ENCODE assay signal across 20 cellular contexts in genomic region chr15:101326462-101327146, GRCh38.
"Had no signal": no experiment of that assay in that cellular context is flagged by ENCODE, and none has a peak within 500 bp of the region (broad histone marks: within the 10 kb centered on the region; RNA-seq: fewer than 3 reads in every experiment).

No MANE protein-coding gene starts in this region.

- H3K36me3 ChIP-seq: colonic mucosa, esophagus squamous epithelium, sigmoid colon, tibial artery, vagina had no signal

- H3K27ac ChIP-seq: colonic mucosa, esophagus squamous epithelium, sigmoid colon, tibial artery, vagina had no signal

- H3K27me3 Mint-ChIP-seq: activated CD8-positive, alpha-beta memory T cell treated with anti-CD3 and anti-CD28 coated beads, Interleukin-2, amount 10 ng/mL, durations not matched to agents 7 days and 5 days had no signal

- H3K27me3 ChIP-seq: colonic mucosa, vagina had no signal

- H3K4me1 ChIP-seq: colonic mucosa, esophagus squamous epithelium, sigmoid colon, tibial artery, vagina had no signal

- H3K27ac Mint-ChIP-seq: activated CD8-positive, alpha-beta memory T cell treated with anti-CD3 and anti-CD28 coated beads, Interleukin-2, amount 10 ng/mL, durations not matched to agents 7 days and 5 days; activated naive CD8-positive, alpha-beta T cell; immature natural killer cell; naive thymus-derived CD8-positive, alpha-beta T cell; stimulated activated effector memory CD8-positive, alpha-beta T cell treated with anti-CD3 and anti-CD28 coated beads, Interleukin-12 subunit alpha, Interleukin-12 subunit beta, amount 100 ng/mL, for 72 hours had no signal

- H3K9me3 Mint-ChIP-seq: activated T-cell treated with anti-CD3 and anti-CD28 coated beads, Interleukin-2, amount 50 U/mL, for 4 hours; stimulated activated effector memory CD8-positive, alpha-beta T cell treated with anti-CD3 and anti-CD28 coated beads, Interleukin-12 subunit alpha, Interleukin-12 subunit beta, amount 100 ng/mL, for 72 hours had no signal

- H3K4me1 Mint-ChIP-seq: activated CD8-positive, alpha-beta memory T cell treated with anti-CD3 and anti-CD28 coated beads, Interleukin-2, amount 10 ng/mL, durations not matched to agents 7 days and 5 days; stimulated activated effector memory CD8-positive, alpha-beta T cell treated with anti-CD3 and anti-CD28 coated beads, Interleukin-12 subunit alpha, Interleukin-12 subunit beta, amount 100 ng/mL, for 72 hours had no signal

- DNase-seq: activated CD4-positive, alpha-beta T cell treated with anti-CD3 and anti-CD28 coated beads, Interleukin-2, amount 50 U/mL, for 4 hours; activated effector memory CD4-positive, alpha-beta T cell treated with Interleukin-2 at 50 U/mL for 16 hours; activated T-cell treated with anti-CD3 and anti-CD28 coated beads, Interleukin-2, amount 50 U/mL, for 4 hours; amniotic stem cell; central memory CD4-positive, alpha-beta T cell; colonic mucosa; esophagus squamous epithelium; immature natural killer cell; left cardiac atrium; naive thymus-derived CD8-positive, alpha-beta T cell; nucleus accumbens; sigmoid colon; stimulated activated CD4-positive, alpha-beta T cell treated with anti-CD3 and anti-CD28 coated beads, Interleukin-12 subunit alpha, Interleukin-12 subunit beta, amount 100 ng/mL, for 4 hours; T-helper 9 cell had no signal

- H3K4me3 ChIP-seq: colonic mucosa, esophagus squamous epithelium, lung, sigmoid colon, tibial artery, vagina had no signal

- H3K4me3 Mint-ChIP-seq: activated CD8-positive, alpha-beta memory T cell treated with anti-CD3 and anti-CD28 coated beads, Interleukin-2, amount 10 ng/mL, durations not matched to agents 7 days and 5 days; activated naive CD8-positive, alpha-beta T cell; activated T-cell treated with anti-CD3 and anti-CD28 coated beads, Interleukin-2, amount 50 U/mL, for 4 hours; immature natural killer cell; naive thymus-derived CD8-positive, alpha-beta T cell; stimulated activated effector memory CD8-positive, alpha-beta T cell treated with anti-CD3 and anti-CD28 coated beads, Interleukin-12 subunit alpha, Interleukin-12 subunit beta, amount 100 ng/mL, for 72 hours had no signal

- H3K36me3 Mint-ChIP-seq: activated CD8-positive, alpha-beta memory T cell treated with anti-CD3 and anti-CD28 coated beads, Interleukin-2, amount 10 ng/mL, durations not matched to agents 7 days and 5 days; activated naive CD8-positive, alpha-beta T cell; stimulated activated effector memory CD8-positive, alpha-beta T cell treated with anti-CD3 and anti-CD28 coated beads, Interleukin-12 subunit alpha, Interleukin-12 subunit beta, amount 100 ng/mL, for 72 hours had no signal

- H3K9me3 ChIP-seq: colonic mucosa, esophagus squamous epithelium, sigmoid colon, tibial artery, vagina had no signal
